Comparison of ENCODE assay signal across 26 cellular contexts in genomic region chr2:54720563-54720962, GRCh38.
"Had no signal": no experiment of that assay in that cellular context is flagged by ENCODE, and none has a peak within 500 bp of the region (broad histone marks: within the 10 kb centered on the region; RNA-seq: fewer than 3 reads in every experiment).

No MANE protein-coding gene starts in this region.

- H3K36me3 ChIP-seq: heart left ventricle, neutrophil, ovary, stomach, tibial artery had no signal

- DNase-seq: activated CD4-positive, alpha-beta T cell treated with anti-CD3 and anti-CD28 coated beads, Interleukin-2, amount 50 U/mL, for 1 hour; activated CD8-positive, alpha-beta T cell treated with anti-CD3 and anti-CD28 coated beads for 36 hours; activated gamma-delta T cell treated with Interleukin-2 at 50 U/mL for 16 hours; activated naive CD4-positive, alpha-beta T cell treated with anti-CD3 and anti-CD28 coated beads, Interleukin-2, amount 50 U/mL, for 16 hours; activated T-cell treated with anti-CD3 and anti-CD28 coated beads, Interleukin-2, amount 50 U/mL, for 4 hours; amygdala; caudate nucleus; endodermal cell; foreskin keratinocyte; heart left ventricle; hypothalamus; immature natural killer cell; kidney; left colon; mammary epithelial cell; ovary; psoas muscle; stimulated activated CD4-positive, alpha-beta T cell treated with anti-CD3 and anti-CD28 coated beads, Interleukin-15, amount 100 ng/mL, for 24 hours; stimulated activated CD4-positive, alpha-beta T cell treated with anti-CD3 and anti-CD28 coated beads, Interleukin-2, amount 100 ng/mL, for 24 hours; stimulated activated naive B cell treated with anti-CD40 and anti-IgM and Interleukin-4, amounts not matched to agents 10 μg/mL and 1 μg/mL and 100 μg/mL, for 72 hours; stomach; tibial artery had no signal

- ATAC-seq: activated CD8-positive, alpha-beta T cell treated with anti-CD3 and anti-CD28 coated beads for 36 hours; activated T-cell treated with anti-CD3 and anti-CD28 coated beads, Interleukin-2, amount 50 U/mL, for 4 hours; activated T-helper 17 cell treated with anti-CD3 and anti-CD28 coated beads, Interleukin-2, amount 50 U/mL, for 72 hours; esophagus mucosa; foreskin keratinocyte; heart left ventricle; left colon; psoas muscle; stimulated activated naive B cell treated with anti-CD40 and anti-IgM and Interleukin-4, amounts not matched to agents 10 μg/mL and 1 μg/mL and 100 μg/mL, for 72 hours; WTC11 had no signal

- H3K9me3 ChIP-seq: heart left ventricle, neutrophil, ovary, psoas muscle, stomach, tibial artery had no signal

- H3K27ac ChIP-seq: foreskin keratinocyte, heart left ventricle, neutrophil, ovary, psoas muscle, stomach, tibial artery had no signal

- H3K27me3 ChIP-seq: ovary, tibial artery had no signal

- H3K4me3 ChIP-seq: heart left ventricle, ovary, psoas muscle, stomach, tibial artery had no signal

- H3K4me1 ChIP-seq: foreskin keratinocyte, psoas muscle had no signal
